ENCODE assay signal across 18 cellular contexts in genomic region chr21:42758721-42759593, GRCh38.
DNase-seq lines count a peak whose midpoint lies in the region; ATAC-seq and TF ChIP-seq lines count a peak whose summit lies in the region.
"Had no signal": no experiment of that assay in that cellular context is flagged by ENCODE, and none has a peak within 500 bp of the region (broad histone marks: within the 10 kb centered on the region; RNA-seq: fewer than 3 reads in every experiment).

No MANE protein-coding gene starts in this region.

- CTCF ChIA-PET in WTC11 (lab: Charles Lee) = no interaction called here

- ATAC-seq in WTC11 = no peak
- ATAC-seq in HG02885 (IDR thresholded peaks at IDR 0.05; ENCODE audit: poor library complexity, unreplicated experiment) = no peak
- ATAC-seq: CD8-positive, alpha-beta T cell; GM12878; PC-3 had no signal

- H2AFZ ChIP-seq in mesenchymal stem cell (ENCODE audit: low read depth, low read length) = no peak overlapping the region

- peak overlapping the region; percentile 43; the same call in 1 of the 2 replicates for H3K27ac ChIP-seq in BLaER1
- no peak overlapping the region for H3K27ac ChIP-seq in mesenchymal stem cell (ENCODE audit: low read length, poor library complexity, severe bottlenecking)
- no peak overlapping the region for H3K27ac ChIP-seq in dorsolateral prefrontal cortex

- no peak overlapping the region for H2BK12ac ChIP-seq in mesenchymal stem cell (ENCODE audit: low read length in 2 of 2)

- peak overlapping the region; percentile 52 for H4K91ac ChIP-seq in mesenchymal stem cell (ENCODE audit: low read length)

- H2AK5ac ChIP-seq in mesenchymal stem cell (ENCODE audit: low read length, severe bottlenecking) = no peak overlapping the region

- no peak overlapping the region for H3K4me3 Mint-ChIP-seq in WTC11
- H3K4me3 Mint-ChIP-seq in T-helper 2 cell treated with Interferon-gamma antibody and Interleukin-4, amounts not matched to agents 5 μg/mL and 100 μg/mL, for 36 hours = no peak overlapping the region
- H3K4me3 Mint-ChIP-seq: CD8-positive, alpha-beta T cell had no signal

- no peak overlapping the region for H3K23ac ChIP-seq in mesenchymal stem cell (ENCODE audit: low read length in 2 of 2)

- no peak overlapping the region for H2BK5ac ChIP-seq in mesenchymal stem cell (ENCODE audit: low read depth, low read length, poor library complexity, severe bottlenecking)

- peak overlapping the region; percentile 88 for H3K4me2 ChIP-seq in BLaER1
- H3K4me2 ChIP-seq in mesenchymal stem cell (ENCODE audit: low read length, poor library complexity, severe bottlenecking) = no peak overlapping the region

- H3K4ac ChIP-seq in mesenchymal stem cell (ENCODE audit: low read depth in 1 of 2, low read length in 2 of 2) = no peak overlapping the region

- H3K14ac ChIP-seq in mesenchymal stem cell (ENCODE audit: low read length in 2 of 2) = peak overlapping the region in 1 of 2 experiments; percentile 19

- 0 out of 2 replicates have a peak, but pooled peaks cover 3% of the 10 kb centered on the region for H3K4me1 Mint-ChIP-seq in WTC11
- no peaks in the 10 kb centered on the region for H3K4me1 Mint-ChIP-seq in T-helper 2 cell treated with Interferon-gamma antibody and Interleukin-4, amounts not matched to agents 5 μg/mL and 100 μg/mL, for 36 hours (ENCODE audit: low read depth)

- H3K36me3 ChIP-seq in BLaER1 = no peaks in the 10 kb centered on the region
- H3K36me3 ChIP-seq in mesenchymal stem cell (ENCODE audit: control insufficient read depth in 1 of 2, insufficient read depth in 2 of 2, low read depth in 1 of 2, low read length in 2 of 2) = peaks cover 0 to 25% of the 10 kb centered on the region in 2 experiments

- H3K4me1 ChIP-seq in BLaER1 (peaks cover 65% of the 10 kb centered on the region), mesenchymal stem cell (ENCODE audit: control insufficient read depth, insufficient read depth, low read depth, low read length) (peaks cover 4% of the 10 kb centered on the region)

- H3K4me3 ChIP-seq in BLaER1 (no peak overlapping the region), mesenchymal stem cell (ENCODE audit: insufficient read depth in 1 of 2, low read depth in 1 of 2, low read length in 2 of 2) (no peak overlapping the region), dorsolateral prefrontal cortex (no peak overlapping the region)
- H3K4me3 ChIP-seq: GM12878 had no signal

- H2BK120ac ChIP-seq in mesenchymal stem cell (ENCODE audit: low read depth, low read length) = no peak overlapping the region

- H4K20me1 ChIP-seq in BLaER1 = no peaks in the 10 kb centered on the region

- H2BK15ac ChIP-seq in mesenchymal stem cell (ENCODE audit: low read depth, poor library complexity, severe bottlenecking) = no peak overlapping the region

- no peaks in the 10 kb centered on the region for H3K9me3 ChIP-seq in BLaER1
- no peaks in the 10 kb centered on the region for H3K9me3 ChIP-seq in mesenchymal stem cell (ENCODE audit: control insufficient read depth, low read length)

- intact Hi-C loops in dorsolateral prefrontal cortex (cut with DNase I) = no loop called here

- peak; percentile 40 for DNase-seq in OCI-M1 (lab: John Stamatoyannopoulos, UW)
- DNase-seq in WTC11 (ENCODE audit: low spot score) = no peak
- no peak for DNase-seq in mesenchymal stem cell
- DNase-seq in T-helper 2 cell treated with Interferon-gamma antibody and Interleukin-4, amounts not matched to agents 5 μg/mL and 100 μg/mL, for 36 hours (ENCODE audit: low spot score) = no peak
- DNase-seq in dorsolateral prefrontal cortex = no peak
- DNase-seq in glomerular visceral epithelial cell (ENCODE audit: extremely low spot score) = no peak
- DNase-seq: Calu3; CD8-positive, alpha-beta T cell; HCEC 1CT; NCI-H1417; NCI-H187; NCI-H226; NCI-H82; PC-3; RPMI8226 had no signal

- no peaks in the 10 kb centered on the region for H3K79me1 ChIP-seq in mesenchymal stem cell (replicated peaks; ENCODE audit: low read length, poor library complexity, severe bottlenecking)

- TF ChIP-seq CTCF in WTC11 (IDR thresholded peaks at IDR 0.05) = no peak
- TF ChIP-seq CTCF in dorsolateral prefrontal cortex (IDR thresholded peaks at IDR 0.05 in 54 of 56, conservative IDR thresholded peaks at IDR 0.05 in 2 of 56; ENCODE audit: low read depth in 1 of 56, partially characterized antibody in 56 of 56) = no peak

- WGBS in mesenchymal stem cell = 91% methylated on average over 20 of the region's 20 CpGs

- H3K9ac ChIP-seq in BLaER1 (peak overlapping the region; percentile 38; the same call in 1 of the 2 replicates), mesenchymal stem cell (ENCODE audit: low read length) (no peak overlapping the region)

- H3K36me3 Mint-ChIP-seq in WTC11 = peaks cover 33% of the 10 kb centered on the region
- no peaks in the 10 kb centered on the region for H3K36me3 Mint-ChIP-seq in T-helper 2 cell treated with Interferon-gamma antibody and Interleukin-4, amounts not matched to agents 5 μg/mL and 100 μg/mL, for 36 hours (ENCODE audit: low read depth)

- POLR2A ChIA-PET in WTC11 (lab: Charles Lee) = interaction anchor here (1.0 kb wide), 1 partner anchor 23 kb away, joined by 3 read pairs; no protein-coding TSS in a partner anchor

- H3K9me3 Mint-ChIP-seq in WTC11 = no peaks in the 10 kb centered on the region
- H3K9me3 Mint-ChIP-seq in T-helper 2 cell treated with Interferon-gamma antibody and Interleukin-4, amounts not matched to agents 5 μg/mL and 100 μg/mL, for 36 hours = no peaks in the 10 kb centered on the region
- H3K9me3 Mint-ChIP-seq: CD8-positive, alpha-beta T cell had no signal

- H3K27me3 Mint-ChIP-seq in WTC11 (ENCODE audit: low read depth) = no peaks in the 10 kb centered on the region
- no peaks in the 10 kb centered on the region for H3K27me3 Mint-ChIP-seq in T-helper 2 cell treated with Interferon-gamma antibody and Interleukin-4, amounts not matched to agents 5 μg/mL and 100 μg/mL, for 36 hours (ENCODE audit: low read depth)

- 0 out of 2 replicates have a peak overlapping the region, but pooled peaks have one; percentile 48 for H3K27ac Mint-ChIP-seq in WTC11
- no peak overlapping the region for H3K27ac Mint-ChIP-seq in T-helper 2 cell treated with Interferon-gamma antibody and Interleukin-4, amounts not matched to agents 5 μg/mL and 100 μg/mL, for 36 hours

- peaks cover 3% of the 10 kb centered on the region; the same call in 1 of the 2 replicates for H3K27me3 ChIP-seq in BLaER1
- peaks cover 5 to 14% of the 10 kb centered on the region in 2 experiments for H3K27me3 ChIP-seq in mesenchymal stem cell (ENCODE audit: control insufficient read depth in 1 of 2, insufficient read depth in 1 of 2, low read length in 2 of 2)
- H3K27me3 ChIP-seq in dorsolateral prefrontal cortex = no peaks in the 10 kb centered on the region

- peak overlapping the region in 1 of 2 experiments; percentile 38 for H3K18ac ChIP-seq in mesenchymal stem cell (ENCODE audit: low read depth in 1 of 2, low read length in 2 of 2)

- no peak overlapping the region for H4K8ac ChIP-seq in mesenchymal stem cell (ENCODE audit: low read length)

TF ChIP-seq in WTC11, 78 proteins besides CTCF, POLR2A, EP300 and RAD21 (continues in another document):
- TF ChIP-seq USF1 (CRISPR knock-in tag; IDR thresholded peaks at IDR 0.05) (no peak), ZNF512 (CRISPR knock-in tag; IDR thresholded peaks at IDR 0.05; ENCODE audit: borderline replicate concordance) (no peak), FOXK1 (CRISPR knock-in tag; IDR thresholded peaks at IDR 0.05) (no peak), ATF2 (CRISPR knock-in tag; IDR thresholded peaks at IDR 0.05; ENCODE audit: borderline replicate concordance, low read depth) (no peak), ZNF121 (CRISPR knock-in tag; IDR thresholded peaks at IDR 0.05) (no peak), CREB1 (CRISPR knock-in tag; IDR thresholded peaks at IDR 0.05) (no peak), TEAD4 (CRISPR knock-in tag; IDR thresholded peaks at IDR 0.05) (no peak), ATF3 (CRISPR knock-in tag; conservative IDR thresholded peaks at IDR 0.05) (no peak), CDX4 (CRISPR knock-in tag; IDR thresholded peaks at IDR 0.05; ENCODE audit: borderline replicate concordance) (no peak)
